Comparison of ENCODE assay signal across 18 cellular contexts in the genomic region with DNA sequence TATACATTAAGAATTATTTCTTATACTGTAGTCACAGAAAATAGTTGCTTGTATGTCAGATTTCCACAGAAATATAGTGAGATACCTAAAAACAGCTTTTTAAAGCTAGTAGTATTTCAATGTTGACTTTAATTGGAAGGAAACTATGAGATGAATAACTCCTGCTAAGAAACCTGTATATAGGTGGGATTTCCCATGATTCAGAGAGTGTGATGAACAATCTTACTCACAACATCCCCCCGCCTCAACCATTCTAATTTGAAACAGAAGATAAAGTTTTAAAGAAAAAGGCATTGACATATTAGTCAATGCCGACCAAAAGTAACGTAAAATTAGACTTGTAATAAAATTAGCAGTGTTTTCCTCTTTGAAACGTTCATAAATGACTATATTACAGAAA. TPM values are rescaled to one million over a fixed set of nuclear protein-coding genes. Genes with fewer than 3 reads are reported as not detected.
A peak's percentile ranks its signal among the peaks of the same experiment; 100 is the strongest.
DNase-seq lines count a peak whose midpoint lies in the region; ATAC-seq and TF ChIP-seq lines count a peak whose summit lies in the region.
"Had no signal": no experiment of that assay in that cellular context is flagged by ENCODE, and none has a peak within 500 bp of the region (broad histone marks: within the 10 kb centered on the region; RNA-seq: fewer than 3 reads in every experiment).

No MANE protein-coding gene starts in this region.

- DNase-seq in activated naive CD4-positive, alpha-beta T cell treated with anti-CD3 and anti-CD28 coated beads for 36 hours = peak; percentile 27
- no peak for DNase-seq in activated naive CD4-positive, alpha-beta T cell treated with anti-CD3 and anti-CD28 coated beads, Interleukin-2, amount 50 U/mL, for 16 hours
- no peak for DNase-seq in activated CD4-positive, alpha-beta memory T cell treated with anti-CD3 and anti-CD28 coated beads for 36 hours
- DNase-seq in osteocyte (ENCODE audit: extremely low spot score, unreplicated experiment) = no peak
- DNase-seq: activated CD8-positive, alpha-beta memory T cell treated with anti-CD3 and anti-CD28 coated beads, Interleukin-2, amount 50 U/mL, for 48 hours; heart right ventricle; left ventricle myocardium inferior; NCI-H1092 treated with DMSO at 0.1 percent for 48 hours; NCI-H2081; small intestine; testis had no signal

- CTCF ChIA-PET in activated naive CD4-positive, alpha-beta T cell treated with anti-CD3 and anti-CD28 coated beads for 36 hours (lab: Charles Lee) = interaction anchor here (0.7 to 1.7 kb wide), 5 partner anchors 15 to 60 kb away, joined by 3 to 8 read pairs (median 3); no protein-coding TSS in a partner anchor
- CTCF ChIA-PET in activated CD4-positive, alpha-beta memory T cell treated with anti-CD3 and anti-CD28 coated beads for 36 hours (lab: Charles Lee) = interaction anchor here (0.9 to 2.5 kb wide), 3 partner anchors 15 to 34 kb away, joined by 3 to 16 read pairs (median 12); no protein-coding TSS in a partner anchor

- no peaks in the 10 kb centered on the region for H3K27me3 Mint-ChIP-seq in activated naive CD4-positive, alpha-beta T cell treated with anti-CD3 and anti-CD28 coated beads for 36 hours (ENCODE audit: low read depth)
- H3K27me3 Mint-ChIP-seq in IgD-negative memory B cell (no peaks in the 10 kb centered on the region), osteocyte (ENCODE audit: unreplicated experiment) (peaks cover 40% of the 10 kb centered on the region)
- H3K27me3 Mint-ChIP-seq in activated CD4-positive, alpha-beta memory T cell treated with anti-CD3 and anti-CD28 coated beads for 36 hours = no peaks in the 10 kb centered on the region
- no peaks in the 10 kb centered on the region for H3K27me3 Mint-ChIP-seq in stimulated activated memory B cell treated with anti-CD40 and anti-IgM and Interleukin-4, amounts not matched to agents 10 μg/mL and 1 μg/mL and 100 μg/mL, for 72 hours
- H3K27me3 Mint-ChIP-seq: T-cell had no signal

- POLR2A ChIA-PET in activated CD4-positive, alpha-beta memory T cell treated with anti-CD3 and anti-CD28 coated beads for 36 hours (lab: Charles Lee) = interaction anchor here (1.6 to 2.4 kb wide), 6 partner anchors 8 to 53 kb away, joined by 3 to 12 read pairs (median 5); partner anchors contain the start of gene GPC5

- peaks cover 40% of the 10 kb centered on the region for H3K4me1 Mint-ChIP-seq in activated naive CD4-positive, alpha-beta T cell treated with anti-CD3 and anti-CD28 coated beads for 36 hours (ENCODE audit: low read depth)
- H3K4me1 Mint-ChIP-seq in IgD-negative memory B cell (peaks cover 19 to 27% (median 22%) of the 10 kb centered on the region in 3 donors), osteocyte (ENCODE audit: unreplicated experiment) (peaks cover 26% of the 10 kb centered on the region)
- peaks cover 47% of the 10 kb centered on the region for H3K4me1 Mint-ChIP-seq in activated CD4-positive, alpha-beta memory T cell treated with anti-CD3 and anti-CD28 coated beads for 36 hours (ENCODE audit: low read depth)
- H3K4me1 Mint-ChIP-seq in stimulated activated memory B cell treated with anti-CD40 and anti-IgM and Interleukin-4, amounts not matched to agents 10 μg/mL and 1 μg/mL and 100 μg/mL, for 72 hours = peaks cover 28% of the 10 kb centered on the region

- H3K9me3 Mint-ChIP-seq in activated naive CD4-positive, alpha-beta T cell treated with anti-CD3 and anti-CD28 coated beads for 36 hours = no peaks in the 10 kb centered on the region
- H3K9me3 Mint-ChIP-seq in IgD-negative memory B cell (no peaks in the 10 kb centered on the region), osteocyte (ENCODE audit: unreplicated experiment) (no peaks in the 10 kb centered on the region)
- H3K9me3 Mint-ChIP-seq in activated CD4-positive, alpha-beta memory T cell treated with anti-CD3 and anti-CD28 coated beads for 36 hours = no peaks in the 10 kb centered on the region
- H3K9me3 Mint-ChIP-seq in stimulated activated memory B cell treated with anti-CD40 and anti-IgM and Interleukin-4, amounts not matched to agents 10 μg/mL and 1 μg/mL and 100 μg/mL, for 72 hours = no peaks in the 10 kb centered on the region
- H3K9me3 Mint-ChIP-seq: CD8-positive, alpha-beta T cell; dendritic cell treated with granulocyte-macrophage colony-stimulating factor and Interleukin-4, amounts not matched to agents 40 ng/mL and 50 ng/mL, for 4 days; T-cell had no signal

- peak overlapping the region; percentile 38 for H3K4me3 Mint-ChIP-seq in activated naive CD4-positive, alpha-beta T cell treated with anti-CD3 and anti-CD28 coated beads for 36 hours
- peak overlapping the region in 1 of 4 donors; percentile 93 for H3K4me3 Mint-ChIP-seq in IgD-negative memory B cell
- peak overlapping the region; percentile 86 for H3K4me3 Mint-ChIP-seq in activated CD4-positive, alpha-beta memory T cell treated with anti-CD3 and anti-CD28 coated beads for 36 hours
- H3K4me3 Mint-ChIP-seq in stimulated activated memory B cell treated with anti-CD40 and anti-IgM and Interleukin-4, amounts not matched to agents 10 μg/mL and 1 μg/mL and 100 μg/mL, for 72 hours = no peak overlapping the region
- no peak overlapping the region for H3K4me3 Mint-ChIP-seq in osteocyte (ENCODE audit: unreplicated experiment)

- H3K36me3 Mint-ChIP-seq in activated naive CD4-positive, alpha-beta T cell treated with anti-CD3 and anti-CD28 coated beads for 36 hours (ENCODE audit: low read depth) = peaks cover 22% of the 10 kb centered on the region
- no peaks in the 10 kb centered on the region for H3K36me3 Mint-ChIP-seq in IgD-negative memory B cell
- peaks cover 22% of the 10 kb centered on the region for H3K36me3 Mint-ChIP-seq in activated CD4-positive, alpha-beta memory T cell treated with anti-CD3 and anti-CD28 coated beads for 36 hours
- H3K36me3 Mint-ChIP-seq in stimulated activated memory B cell treated with anti-CD40 and anti-IgM and Interleukin-4, amounts not matched to agents 10 μg/mL and 1 μg/mL and 100 μg/mL, for 72 hours = peaks cover 14% of the 10 kb centered on the region
- peaks cover 5% of the 10 kb centered on the region for H3K36me3 Mint-ChIP-seq in osteocyte (ENCODE audit: unreplicated experiment)

- TF ChIP-seq CTCF in osteocyte (IDR thresholded peaks at IDR 0.05) = no peak

- intact Hi-C loops in activated naive CD4-positive, alpha-beta T cell treated with anti-CD3 and anti-CD28 coated beads for 36 hours (cut with micrococcal nuclease) = loop anchor here (1.0 kb wide), 1 partner anchor 15 kb away; no protein-coding TSS in a partner anchor
- intact Hi-C loops in activated CD4-positive, alpha-beta memory T cell treated with anti-CD3 and anti-CD28 coated beads for 36 hours (cut with micrococcal nuclease) = loop anchor here (1.0 kb wide), 2 partner anchors 15 to 23 kb away; no protein-coding TSS in a partner anchor

- no peak for ATAC-seq in stimulated activated memory B cell treated with anti-CD40 and anti-IgM and Interleukin-4, amounts not matched to agents 10 μg/mL and 1 μg/mL and 100 μg/mL, for 72 hours
- ATAC-seq in GM18520 (IDR thresholded peaks at IDR 0.05; ENCODE audit: unreplicated experiment) = no peak
- ATAC-seq: heart right ventricle had no signal

- peak overlapping the region; percentile 99 for H3K27ac Mint-ChIP-seq in activated naive CD4-positive, alpha-beta T cell treated with anti-CD3 and anti-CD28 coated beads for 36 hours
- H3K27ac Mint-ChIP-seq in IgD-negative memory B cell (peak overlapping the region in 2 of 3 donors; percentile 93), osteocyte (ENCODE audit: unreplicated experiment) (no peak overlapping the region)
- peak overlapping the region; percentile 95 for H3K27ac Mint-ChIP-seq in activated CD4-positive, alpha-beta memory T cell treated with anti-CD3 and anti-CD28 coated beads for 36 hours
- H3K27ac Mint-ChIP-seq in stimulated activated memory B cell treated with anti-CD40 and anti-IgM and Interleukin-4, amounts not matched to agents 10 μg/mL and 1 μg/mL and 100 μg/mL, for 72 hours = peak overlapping the region; percentile 93

RNA-seq across cellular contexts. Expression of gene MIR17HG, which starts 1.4 kb away (rescaled TPM):
- total RNA-seq in activated naive CD4-positive, alpha-beta T cell treated with anti-CD3 and anti-CD28 coated beads for 36 hours = 10 to 100 TPM; 11.7 to 12.9 TPM
- 0.16 TPM for polyA plus RNA-seq in IgD-negative memory B cell
- total RNA-seq in activated CD4-positive, alpha-beta memory T cell treated with anti-CD3 and anti-CD28 coated beads for 36 hours = 10 to 100 TPM; 19.5 to 22.0 TPM
- total RNA-seq in osteocyte = 2.4 and 3.1 TPM in 2 replicates

RNA-seq across cellular contexts. Expression of gene GPC5, which starts 52.4 kb away (rescaled TPM):
- total RNA-seq in activated naive CD4-positive, alpha-beta T cell treated with anti-CD3 and anti-CD28 coated beads for 36 hours = under 1 TPM; 0.38 to 0.40 TPM
- polyA plus RNA-seq in IgD-negative memory B cell = 0.24 TPM
- under 1 TPM; 0.17 to 0.29 TPM for total RNA-seq in activated CD4-positive, alpha-beta memory T cell treated with anti-CD3 and anti-CD28 coated beads for 36 hours
- 12.3 and 12.9 TPM in 2 replicates for total RNA-seq in osteocyte
- total RNA-seq: pulmonary artery endothelial cell had no signal

Comparison
In these comparisons a context has a peak if more than half of its experiments do, and no peak if none do; other contexts are left out.
1. H3K4me3 Mint-ChIP-seq: peak in activated naive CD4-positive, alpha-beta T cell treated with anti-CD3 and anti-CD28 coated beads for 36 hours (single experiment) and activated CD4-positive, alpha-beta memory T cell treated with anti-CD3 and anti-CD28 coated beads for 36 hours (single experiment); none in stimulated activated memory B cell treated with anti-CD40 and anti-IgM and Interleukin-4, amounts not matched to agents 10 μg/mL and 1 μg/mL and 100 μg/mL, for 72 hours (single experiment) and osteocyte (single experiment).